Comparison of ENCODE assay signal across 1 cellular context in genomic region chr7:102413071-102413470, GRCh38.
TF ChIP-seq lines count a peak whose summit lies in the region.

No MANE protein-coding gene starts in this region.

TF ChIP-seq in SK-N-SH treated with all-trans-retinoic acid at 6 μM for 48 hours, 23 proteins besides CTCF, POLR2A, EP300 and RAD21:
- TF ChIP-seq TOX (CRISPR knock-in tag; IDR thresholded peaks at IDR 0.05; ENCODE audit: borderline replicate concordance) (no peak), POU6F1 (CRISPR knock-in tag; IDR thresholded peaks at IDR 0.05; ENCODE audit: borderline replicate concordance, low read depth) (no peak), ZFP30 (CRISPR knock-in tag; IDR thresholded peaks at IDR 0.05) (no peak), ZC3H10 (CRISPR knock-in tag; IDR thresholded peaks at IDR 0.05) (no peak), CSDC2 (CRISPR knock-in tag; IDR thresholded peaks at IDR 0.05) (no peak), CSRNP3 (CRISPR knock-in tag; IDR thresholded peaks at IDR 0.05) (no peak), PPARA (CRISPR knock-in tag; IDR thresholded peaks at IDR 0.05; ENCODE audit: borderline replicate concordance) (no peak), PATZ1 (CRISPR knock-in tag; IDR thresholded peaks at IDR 0.05; ENCODE audit: borderline replicate concordance) (no peak), ZNF565 (CRISPR knock-in tag; conservative IDR thresholded peaks at IDR 0.05; ENCODE audit: low read depth) (no peak), BACH2 (CRISPR knock-in tag; IDR thresholded peaks at IDR 0.05; ENCODE audit: borderline replicate concordance) (no peak), RARB (CRISPR knock-in tag; IDR thresholded peaks at IDR 0.05) (no peak), CREB5 (CRISPR knock-in tag; IDR thresholded peaks at IDR 0.05; ENCODE audit: low read depth) (no peak), ZNF70 (CRISPR knock-in tag; IDR thresholded peaks at IDR 0.05) (no peak), TSHZ2 (CRISPR knock-in tag; IDR thresholded peaks at IDR 0.05) (no peak)
